Comparison of ENCODE assay signal across 8 cellular contexts in genomic region chrX:153926594-153926862, GRCh38. TPM values are rescaled to one million over a fixed set of nuclear protein-coding genes. Genes with fewer than 3 reads are reported as not detected.
DNase-seq lines count a peak whose midpoint lies in the region; ATAC-seq and TF ChIP-seq lines count a peak whose summit lies in the region.

No MANE protein-coding gene starts in this region.

- H3K9me3 ChIP-seq in BE2C (no peaks in the 10 kb centered on the region), ascending aorta (no peaks in the 10 kb centered on the region), muscle layer of colon (ENCODE audit: low read length) (no peaks in the 10 kb centered on the region)

- H3K27me3 ChIP-seq in BE2C: no peaks in the 10 kb centered on the region
- no peaks in the 10 kb centered on the region for H3K27me3 ChIP-seq in ascending aorta
- peaks cover 3 to 38% of the 10 kb centered on the region in 2 donors for H3K27me3 ChIP-seq in muscle layer of colon (ENCODE audit: control insufficient read depth in 1 of 2, insufficient read depth in 2 of 2, low read length in 2 of 2)

- TF ChIP-seq CTCF in BE2C (IDR thresholded peaks at IDR 0.05; ENCODE audit: low read depth, low read length) (no peak), ascending aorta (IDR thresholded peaks at IDR 0.05) (no peak)

- H3K36me3 ChIP-seq in BE2C: peaks cover 16% of the 10 kb centered on the region
- H3K36me3 ChIP-seq in ascending aorta: peaks cover 10 to 16% of the 10 kb centered on the region in 2 donors
- H3K36me3 ChIP-seq in muscle layer of colon (ENCODE audit: insufficient read depth, low read length): peaks cover 4% of the 10 kb centered on the region

- ATAC-seq in HG03159 (IDR thresholded peaks at IDR 0.05; ENCODE audit: unreplicated experiment) (peak; percentile 0), HG03442 (IDR thresholded peaks at IDR 0.05; ENCODE audit: unreplicated experiment) (no peak)

- H3K27ac ChIP-seq in ascending aorta (peak overlapping the region; percentile 92 to 97), muscle layer of colon (ENCODE audit: low read depth, low read length) (peak overlapping the region; percentile 93)

- no peak for DNase-seq in BE2C
- DNase-seq in ascending aorta (ENCODE audit: low spot score in 2 of 2): peak in 1 of 2 donors; percentile 37
- DNase-seq in inferior parietal cortex (ENCODE audit: extremely low spot score): no peak
- DNase-seq in Kasumi-1 (lab: John Stamatoyannopoulos, UW): no peak
- DNase-seq in NCI-H2029 treated with DMSO at 0.1 percent for 48 hours (lab: John Stamatoyannopoulos, UW): no peak

- 0 out of 2 replicates have a peak overlapping the region, but pooled peaks have one; percentile 8 for H3K4me3 ChIP-seq in BE2C (ENCODE audit: low read depth, low read length)
- peak overlapping the region in 1 of 2 donors; percentile 76 for H3K4me3 ChIP-seq in ascending aorta
- peak overlapping the region in 1 of 2 donors; percentile 62 for H3K4me3 ChIP-seq in muscle layer of colon (ENCODE audit: low read depth in 1 of 2, low read length in 2 of 2)

- H3K4me1 ChIP-seq in BE2C (peaks cover 32% of the 10 kb centered on the region), ascending aorta (peaks cover 8 to 11% of the 10 kb centered on the region in 2 donors), muscle layer of colon (ENCODE audit: insufficient read depth, low read length) (peaks cover 23% of the 10 kb centered on the region)

- intact Hi-C loops in ascending aorta (cut with DNase I): no loop called here

- H3K9ac ChIP-seq in muscle layer of colon (ENCODE audit: low read length): no peak overlapping the region

RNA-seq across cellular contexts. Expression of gene ARHGAP4, which starts 0.5 kb away (rescaled TPM):
- polyA plus RNA-seq in BE2C (2012; ENCODE audit: insufficient read depth, insufficient read length, low read depth): 107 TPM
- total RNA-seq in ascending aorta: 94.3 TPM

RNA-seq across cellular contexts. Expression of gene NAA10, which starts 8.3 kb away (rescaled TPM):
- polyA plus RNA-seq in BE2C (2012; ENCODE audit: insufficient read depth, insufficient read length, low read depth): 597 TPM
- total RNA-seq in ascending aorta: 155 TPM

RNA-seq across cellular contexts. Expression of gene RENBP, which starts 17.9 kb away (rescaled TPM):
- 163 TPM for polyA plus RNA-seq in BE2C (2012; ENCODE audit: insufficient read depth, insufficient read length, low read depth)
- 15.5 TPM for total RNA-seq in ascending aorta

RNA-seq across cellular contexts. Expression of gene AVPR2, which starts 22.1 kb away (rescaled TPM):
- 6.0 TPM for polyA plus RNA-seq in BE2C (2012; ENCODE audit: insufficient read depth, insufficient read length, low read depth)
- 4.8 TPM for total RNA-seq in ascending aorta

RNA-seq across cellular contexts. Expression of gene L1CAM, which starts 40.6 kb away (rescaled TPM):
- polyA plus RNA-seq in BE2C (2012; ENCODE audit: insufficient read depth, insufficient read length, low read depth): 1,367 TPM
- 25.8 TPM for total RNA-seq in ascending aorta
